In the genomic region with DNA sequence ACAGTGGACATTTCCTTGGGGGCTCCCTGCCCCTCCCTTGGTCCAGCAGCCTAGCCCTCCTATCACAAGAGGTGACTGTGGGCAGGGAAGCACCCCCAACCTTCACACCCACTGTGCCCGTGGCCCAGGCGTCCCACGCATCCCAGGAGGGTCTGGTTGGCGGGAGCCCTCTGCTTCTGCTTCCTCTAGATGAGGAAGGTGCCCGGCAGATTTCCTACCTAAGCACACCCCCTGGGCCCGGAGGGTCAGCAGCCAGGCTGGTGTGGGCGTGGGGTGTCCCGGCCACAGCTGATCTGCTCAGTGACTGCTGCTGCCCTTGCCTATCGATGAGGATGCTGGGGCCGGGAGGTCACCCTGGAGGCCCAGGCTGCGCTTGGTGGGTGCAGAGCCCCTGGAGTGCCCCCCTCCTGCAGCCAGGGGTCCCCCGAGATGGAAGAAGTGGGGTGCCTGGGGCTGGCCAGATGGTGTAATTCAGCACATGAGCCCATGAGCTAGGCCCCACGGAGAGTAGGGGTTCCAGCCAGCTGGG, we compare ENCODE assay signal across 13 cellular contexts. TPM values are rescaled to one million over a fixed set of nuclear protein-coding genes. Genes with fewer than 3 reads are reported as not detected.
DNase-seq lines count a peak whose midpoint lies in the region; FAIRE-seq and TF ChIP-seq lines count a peak whose summit lies in the region.
"Had no signal": no experiment of that assay in that cellular context is flagged by ENCODE, and none has a peak within 500 bp of the region (broad histone marks: within the 10 kb centered on the region; RNA-seq: fewer than 3 reads in every experiment).

No MANE protein-coding gene starts in this region.

- no peak for TF ChIP-seq RAD21 in H1 (IDR thresholded peaks at IDR 0.05 in 1 of 2, conservative IDR thresholded peaks at IDR 0.05 in 1 of 2; ENCODE audit: low read depth in 2 of 2, low read length in 2 of 2)

- H2BK15ac ChIP-seq in H1 (ENCODE audit: low read length), result no peak overlapping the region

- peaks cover 12% of the 10 kb centered on the region for H3K4me1 Mint-ChIP-seq in activated CD4-positive, alpha-beta T cell treated with anti-CD3 and anti-CD28 coated beads, Interleukin-2, amount 10 ng/mL, durations not matched to agents 7 days and 5 days
- H3K4me1 Mint-ChIP-seq in endodermal cell (peaks cover 7% of the 10 kb centered on the region), endothelial cell (ENCODE audit: unreplicated experiment) (peaks cover 15% of the 10 kb centered on the region)

- FAIRE-seq in H1 (lab: Jason Lieb, UNC), result no peak

- no peak overlapping the region for H3K27ac ChIP-seq in H1 (ENCODE audit: low read depth, low read length)
- peak overlapping the region; percentile 28 to 81 (median 75) for H3K27ac ChIP-seq in tibial nerve
- H3K27ac ChIP-seq in endodermal cell (ENCODE audit: low read depth, low read length), result no peak overlapping the region
- H3K27ac ChIP-seq: 22Rv1 had no signal

- no peaks in the 10 kb centered on the region for H3K23me2 ChIP-seq in H1 (ENCODE audit: low read depth, low read length)

- H3K4me1 ChIP-seq in H1 (replicated peaks in 1 of 4; ENCODE audit: control insufficient read depth in 3 of 4, insufficient read depth in 4 of 4, low read length in 3 of 4) (peaks cover 0 to 15% (median 11%) of the 10 kb centered on the region in 4 experiments; a peak in 5 of 7 replicates), mucosa of stomach (ENCODE audit: control insufficient read depth, insufficient read depth, low read length) (peaks cover 86% of the 10 kb centered on the region), tibial nerve (peaks cover 6 to 94% (median 90%) of the 10 kb centered on the region in 4 donors), endodermal cell (ENCODE audit: control insufficient read depth, insufficient read depth, low read length) (no peaks in the 10 kb centered on the region)

- H3K27me3 Mint-ChIP-seq in activated CD4-positive, alpha-beta T cell treated with anti-CD3 and anti-CD28 coated beads, Interleukin-2, amount 10 ng/mL, durations not matched to agents 7 days and 5 days, result no peaks in the 10 kb centered on the region
- H3K27me3 Mint-ChIP-seq in endodermal cell (ENCODE audit: insufficient read depth) (no peaks in the 10 kb centered on the region), endothelial cell (ENCODE audit: unreplicated experiment) (peaks cover 11% of the 10 kb centered on the region)

- H3K23ac ChIP-seq in H1 (ENCODE audit: insufficient read length), result no peak overlapping the region

- no peak overlapping the region for H3K56ac ChIP-seq in H1 (replicated peaks; ENCODE audit: insufficient read length, low read depth, low read length)

- H3K4ac ChIP-seq in H1 (replicated peaks; ENCODE audit: insufficient read length, low read depth, low read length), result no peak overlapping the region

- DNase-seq in activated CD4-positive, alpha-beta T cell treated with anti-CD3 and anti-CD28 coated beads, Interleukin-2, amount 10 ng/mL, durations not matched to agents 7 days and 5 days, result no peak
- DNase-seq in activated CD4-positive, alpha-beta T cell treated with anti-CD3 and anti-CD28 coated beads, Interleukin-2, amount 50 U/mL, for 48 hours, result no peak
- DNase-seq in H1 (ENCODE audit: low read depth in 1 of 2, low spot score in 2 of 2) (no peak), tibial nerve (ENCODE audit: low spot score in 2 of 2) (no peak), endodermal cell (no peak), endothelial cell (ENCODE audit: low spot score) (no peak)
- DNase-seq in stimulated activated CD4-positive, alpha-beta T cell treated with anti-CD3 and anti-CD28 coated beads, Interleukin-4, amount 100 ng/mL, for 24 hours, result no peak
- DNase-seq: activated CD8-positive, alpha-beta memory T cell treated with anti-CD3 and anti-CD28 coated beads for 24 hours; activated effector memory CD4-positive, alpha-beta T cell treated with Interleukin-2 at 50 U/mL for 16 hours; effector CD8-positive, alpha-beta T cell; NCI-H1092 treated with DMSO at 0.1 percent for 48 hours had no signal

- H3K79me2 ChIP-seq in H1 (ENCODE audit: control insufficient read depth in 1 of 2, insufficient read depth in 2 of 2, low read length in 2 of 2), result no peaks in the 10 kb centered on the region

- H3K4me3 Mint-ChIP-seq in activated CD4-positive, alpha-beta T cell treated with anti-CD3 and anti-CD28 coated beads, Interleukin-2, amount 10 ng/mL, durations not matched to agents 7 days and 5 days, result no peak overlapping the region
- H3K4me3 Mint-ChIP-seq in endodermal cell (no peak overlapping the region), endothelial cell (ENCODE audit: unreplicated experiment) (no peak overlapping the region)

- H3K14ac ChIP-seq in H1 (ENCODE audit: insufficient read length), result no peak overlapping the region

- H3K36me3 ChIP-seq in H1 (ENCODE audit: control insufficient read depth in 2 of 4, insufficient read depth in 4 of 4, low read length in 3 of 4) (no peaks in the 10 kb centered on the region), mucosa of stomach (ENCODE audit: control insufficient read depth, insufficient read depth, low read length) (no peaks in the 10 kb centered on the region), tibial nerve (peaks cover 0 to 3% (median 0%) of the 10 kb centered on the region in 3 donors), endodermal cell (ENCODE audit: control insufficient read depth, insufficient read depth, low read length) (no peaks in the 10 kb centered on the region)

- H3K9me3 ChIP-seq in H1 (ENCODE audit: insufficient read depth in 2 of 2, low read depth in 1 of 2, low read length in 1 of 2) (no peaks in the 10 kb centered on the region), mucosa of stomach (ENCODE audit: control insufficient read depth, low read length) (no peaks in the 10 kb centered on the region), tibial nerve (no peaks in the 10 kb centered on the region), endodermal cell (ENCODE audit: control insufficient read depth, low read length) (no peaks in the 10 kb centered on the region)

- peaks cover 0 to 3% of the 10 kb centered on the region in 2 experiments for H4K20me1 ChIP-seq in H1 (replicated peaks in 1 of 2; ENCODE audit: control insufficient read depth in 1 of 2, insufficient read depth in 2 of 2, low read length in 2 of 2)

- no peaks in the 10 kb centered on the region for H3K9me3 Mint-ChIP-seq in activated CD4-positive, alpha-beta T cell treated with anti-CD3 and anti-CD28 coated beads, Interleukin-2, amount 10 ng/mL, durations not matched to agents 7 days and 5 days
- H3K9me3 Mint-ChIP-seq in endodermal cell (no peaks in the 10 kb centered on the region), endothelial cell (ENCODE audit: unreplicated experiment) (no peaks in the 10 kb centered on the region)

- no peak overlapping the region for H2AFZ ChIP-seq in H1 (ENCODE audit: low read length)

- no peak overlapping the region for H4K8ac ChIP-seq in H1 (ENCODE audit: extremely low read depth, insufficient read depth, low read length)

- no peak overlapping the region for H3K9ac ChIP-seq in H1 (replicated peaks in 1 of 4; ENCODE audit: extremely low read depth in 1 of 4, low read depth in 3 of 4, low read length in 3 of 4)
- peak overlapping the region; percentile 54 for H3K9ac ChIP-seq in mucosa of stomach (ENCODE audit: low read length)
- no peak overlapping the region for H3K9ac ChIP-seq in endodermal cell (ENCODE audit: extremely low read depth, low read length, poor library complexity, severe bottlenecking)

- H2BK12ac ChIP-seq in H1 (ENCODE audit: low read depth, low read length), result no peak overlapping the region

- H4K5ac ChIP-seq in H1 (ENCODE audit: insufficient read length, low read depth, low read length), result no peak overlapping the region

- no peak overlapping the region for H2BK20ac ChIP-seq in H1 (ENCODE audit: low read length)

- H4K91ac ChIP-seq in H1 (replicated peaks; ENCODE audit: insufficient read length, low read length), result no peak overlapping the region

- H3K4me3 ChIP-seq in H1 (ENCODE audit: extremely low read depth in 1 of 4, insufficient read depth in 2 of 4, low read depth in 3 of 4, low read length in 4 of 4) (no peak overlapping the region), mucosa of stomach (ENCODE audit: low read length) (no peak overlapping the region), tibial nerve (no peak overlapping the region), endodermal cell (ENCODE audit: low read length) (no peak overlapping the region)

- H3K27me3 ChIP-seq in H1 (replicated peaks in 1 of 4; ENCODE audit: control insufficient read depth in 3 of 4, extremely low read depth in 1 of 4, insufficient read depth in 3 of 4, low read length in 3 of 4) (no peaks in the 10 kb centered on the region), mucosa of stomach (ENCODE audit: control insufficient read depth, insufficient read depth, low read length) (no peaks in the 10 kb centered on the region), tibial nerve (no peaks in the 10 kb centered on the region), endodermal cell (ENCODE audit: control insufficient read depth, insufficient read depth, low read length, poor library complexity, severe bottlenecking) (no peaks in the 10 kb centered on the region)

- H2BK5ac ChIP-seq in H1 (ENCODE audit: low read depth, low read length), result 0 out of 2 replicates have a peak overlapping the region, but pooled peaks have one; percentile 44

- CTCF ChIA-PET in activated CD4-positive, alpha-beta T cell treated with anti-CD3 and anti-CD28 coated beads, Interleukin-2, amount 10 ng/mL, durations not matched to agents 7 days and 5 days (lab: Charles Lee), result no interaction called here
- CTCF ChIA-PET in H1 (lab: Charles Lee; ENCODE audit: partially characterized antibody), result interaction anchor here (0.7 kb wide), 1 partner anchor 8 kb away, joined by 3 read pairs; no protein-coding TSS in a partner anchor

- TF ChIP-seq CTCF in H1 (IDR thresholded peaks at IDR 0.05; ENCODE audit: control extremely low read depth in 1 of 3, insufficient read depth in 1 of 3, low read depth in 1 of 3, low read length in 3 of 3), result no peak
- no peak for TF ChIP-seq CTCF in tibial nerve (IDR thresholded peaks at IDR 0.05)
- TF ChIP-seq CTCF in endodermal cell (conservative IDR thresholded peaks at IDR 0.05), result no peak
- TF ChIP-seq CTCF in endothelial cell (IDR thresholded peaks at IDR 0.05; ENCODE audit: unreplicated experiment), result no peak

- no peaks in the 10 kb centered on the region for H3K36me3 Mint-ChIP-seq in activated CD4-positive, alpha-beta T cell treated with anti-CD3 and anti-CD28 coated beads, Interleukin-2, amount 10 ng/mL, durations not matched to agents 7 days and 5 days (ENCODE audit: low read depth)
- no peaks in the 10 kb centered on the region for H3K36me3 Mint-ChIP-seq in endodermal cell (ENCODE audit: low read depth)
- H3K36me3 Mint-ChIP-seq in endothelial cell (ENCODE audit: low read depth, unreplicated experiment), result peaks cover 3% of the 10 kb centered on the region

- H3K4me2 ChIP-seq in H1 (ENCODE audit: insufficient read depth in 1 of 2, low read depth in 2 of 2, low read length in 2 of 2), result no peak overlapping the region

- WGBS in H1 (ENCODE audit: extremely low coverage in 1 of 2, insufficient coverage in 1 of 2, insufficient read length in 1 of 2, insufficient replicate concordance in 2 of 2, low coverage in 1 of 2, low lambda C conversion rate in 2 of 2, missing lambda C conversion rate in 1 of 2), 2 experiments, result 94% methylated on average over 12 of the region's 13 CpGs; no CpG with 5 or more reads in 1 of the 2 experiments
- 72 to 78% methylated on average over 8 to 12 of the region's 13 CpGs for WGBS in tibial nerve, 2 donors
- WGBS in endodermal cell (ENCODE audit: insufficient coverage in 1 of 2, insufficient read length in 1 of 2), 2 experiments, result 90 to 98% methylated on average over 9 to 13 of the region's 13 CpGs

- H3K18ac ChIP-seq in H1 (ENCODE audit: extremely low read depth, low read length), result no peak overlapping the region

- TF ChIP-seq POLR2A in H1 (IDR thresholded peaks at IDR 0.05; ENCODE audit: control extremely low read depth in 1 of 2, low read depth in 2 of 2, low read length in 2 of 2), result no peak
- no peak for TF ChIP-seq POLR2A in tibial nerve (IDR thresholded peaks at IDR 0.05)

- POLR2A ChIA-PET in activated CD4-positive, alpha-beta T cell treated with anti-CD3 and anti-CD28 coated beads, Interleukin-2, amount 10 ng/mL, durations not matched to agents 7 days and 5 days (lab: Charles Lee), result no interaction called here
- POLR2A ChIA-PET in H1 (lab: Charles Lee; ENCODE audit: partially characterized antibody), result interaction anchor here (1.3 to 2.8 kb wide), 5 partner anchors 8 to 43 kb away, joined by 3 to 19 read pairs (median 6); no protein-coding TSS in a partner anchor

- no peaks in the 10 kb centered on the region for H3K79me1 ChIP-seq in H1 (ENCODE audit: low read depth, low read length)

- H3K27ac Mint-ChIP-seq in activated CD4-positive, alpha-beta T cell treated with anti-CD3 and anti-CD28 coated beads, Interleukin-2, amount 10 ng/mL, durations not matched to agents 7 days and 5 days, result peak overlapping the region; percentile 64
- H3K27ac Mint-ChIP-seq in endodermal cell (no peak overlapping the region), endothelial cell (ENCODE audit: unreplicated experiment) (no peak overlapping the region)

- no peak overlapping the region for H2BK120ac ChIP-seq in H1 (replicated peaks; ENCODE audit: low read depth, low read length)

- H2AK5ac ChIP-seq in H1 (ENCODE audit: low read depth, low read length), result no peak overlapping the region

- TF ChIP-seq EP300 in H1 (IDR thresholded peaks at IDR 0.05; ENCODE audit: borderline replicate concordance in 1 of 2, low read depth in 2 of 2, low read length in 2 of 2) (no peak), tibial nerve (IDR thresholded peaks at IDR 0.05) (no peak)

RNA-seq across cellular contexts. Expression of a gene that starts 12.2 kb away (rescaled TPM):
- 10 to 100 TPM; 69.3 to 78.2 TPM for total RNA-seq in activated CD4-positive, alpha-beta T cell treated with anti-CD3 and anti-CD28 coated beads, Interleukin-2, amount 10 ng/mL, durations not matched to agents 7 days and 5 days
- 31.4 and 32.4 TPM in 2 replicates for total RNA-seq in H1 (2021; fragmentation: NEBNext Ultra II Directional; extraction: Animal tissue kit (Norgen Biotek cat#: 25700))
- polyA plus RNA-seq in H1 (2011; rRNA removed), result 27.4 and 45.8 TPM in 2 replicates
- polyA plus RNA-seq in H1 (2011; cell fraction: cytosol; rRNA removed), result 29.6 TPM
- polyA plus RNA-seq in H1 (2011; cell fraction: nucleus; rRNA removed), result 119 TPM
- polyA plus RNA-seq in H1 (2012, experiment 1 of 2), result 18.2 to 28.4 TPM (median 24.8 TPM) in 4 replicates
- polyA plus RNA-seq in H1 (2012, experiment 2 of 2), result 13.6 TPM
- 19.6 TPM for polyA plus RNA-seq in H1 (2013, experiment 1 of 2)
- 18.1 TPM for polyA plus RNA-seq in H1 (2013, experiment 2 of 2)
- polyA minus RNA-seq in H1 (2011; rRNA and poly(A)+ RNA removed), result 52.4 and 64.8 TPM in 2 replicates
- 25.8 TPM for polyA minus RNA-seq in H1 (2011; cell fraction: cytosol; rRNA and poly(A)+ RNA removed)
- 51.1 TPM for polyA minus RNA-seq in H1 (2011; cell fraction: nucleus; rRNA and poly(A)+ RNA removed)
- total RNA-seq in tibial nerve (100 to 1,000 TPM in 1 of 4 donors, 10 to 100 TPM in 3; 70.5 to 161 (median 77.8) TPM), endodermal cell (10 to 100 TPM; 40.5 to 43.8 TPM), endothelial cell (ENCODE audit: unreplicated experiment) (150 TPM)
- polyA plus RNA-seq in endodermal cell (2013, experiment 1 of 2), result 28.2 TPM
- polyA plus RNA-seq in endodermal cell (2013, experiment 2 of 2), result 21.3 TPM

RNA-seq across cellular contexts. Expression of a gene that starts 38.6 kb away (rescaled TPM):
- total RNA-seq in activated CD4-positive, alpha-beta T cell treated with anti-CD3 and anti-CD28 coated beads, Interleukin-2, amount 10 ng/mL, durations not matched to agents 7 days and 5 days, result 100 to 1,000 TPM; 264 to 266 TPM
- 132 and 143 TPM in 2 replicates for total RNA-seq in H1 (2021; fragmentation: NEBNext Ultra II Directional; extraction: Animal tissue kit (Norgen Biotek cat#: 25700))
- 113 and 219 TPM in 2 replicates for polyA plus RNA-seq in H1 (2011; rRNA removed)
- polyA plus RNA-seq in H1 (2011; cell fraction: cytosol; rRNA removed), result 94.0 TPM
- 253 TPM for polyA plus RNA-seq in H1 (2011; cell fraction: nucleus; rRNA removed)
- 98.4 to 131 TPM (median 126 TPM) in 4 replicates for polyA plus RNA-seq in H1 (2012, experiment 1 of 2)
- polyA plus RNA-seq in H1 (2012, experiment 2 of 2), result 79.3 TPM
- 150 TPM for polyA plus RNA-seq in H1 (2013, experiment 1 of 2)
- 143 TPM for polyA plus RNA-seq in H1 (2013, experiment 2 of 2)
- polyA minus RNA-seq in H1 (2011; rRNA and poly(A)+ RNA removed), result 76.5 and 77.9 TPM in 2 replicates
- polyA minus RNA-seq in H1 (2011; cell fraction: cytosol; rRNA and poly(A)+ RNA removed), result 51.5 TPM
- polyA minus RNA-seq in H1 (2011; cell fraction: nucleus; rRNA and poly(A)+ RNA removed), result 72.5 TPM
- total RNA-seq in tibial nerve, result 100 to 1,000 TPM; 270 to 449 (median 327) TPM
- 100 to 1,000 TPM; 231 to 257 TPM for total RNA-seq in endodermal cell
- 244 TPM for polyA plus RNA-seq in endodermal cell (2013, experiment 1 of 2)
- 230 TPM for polyA plus RNA-seq in endodermal cell (2013, experiment 2 of 2)
- 337 TPM for total RNA-seq in endothelial cell (ENCODE audit: unreplicated experiment)

RNA-seq across cellular contexts. Expression of a gene that starts 48.9 kb away (rescaled TPM):
- 10 to 100 TPM; 35.0 to 43.6 TPM for total RNA-seq in activated CD4-positive, alpha-beta T cell treated with anti-CD3 and anti-CD28 coated beads, Interleukin-2, amount 10 ng/mL, durations not matched to agents 7 days and 5 days
- total RNA-seq in H1 (2021; fragmentation: NEBNext Ultra II Directional; extraction: Animal tissue kit (Norgen Biotek cat#: 25700)), result 36.2 and 37.7 TPM in 2 replicates
- polyA plus RNA-seq in H1 (2011; rRNA removed), result 23.7 and 35.7 TPM in 2 replicates
- 41.8 TPM for polyA plus RNA-seq in H1 (2011; cell fraction: cytosol; rRNA removed)
- polyA plus RNA-seq in H1 (2011; cell fraction: nucleus; rRNA removed), result 54.1 TPM
- polyA plus RNA-seq in H1 (2012, experiment 1 of 2), result 26.4 to 39.9 TPM (median 39.1 TPM) in 4 replicates
- 29.2 TPM for polyA plus RNA-seq in H1 (2012, experiment 2 of 2)
- polyA plus RNA-seq in H1 (2013, experiment 1 of 2), result 21.6 TPM
- polyA plus RNA-seq in H1 (2013, experiment 2 of 2), result 23.2 TPM
- 7.9 and 15.5 TPM in 2 replicates for polyA minus RNA-seq in H1 (2011; rRNA and poly(A)+ RNA removed)
- 13.5 TPM for polyA minus RNA-seq in H1 (2011; cell fraction: cytosol; rRNA and poly(A)+ RNA removed)
- polyA minus RNA-seq in H1 (2011; cell fraction: nucleus; rRNA and poly(A)+ RNA removed), result 19.3 TPM
- total RNA-seq in tibial nerve (100 to 1,000 TPM in 1 of 4 donors, 10 to 100 TPM in 3; 78.3 to 110 (median 89.3) TPM), endodermal cell (10 to 100 TPM; 33.1 to 36.5 TPM), endothelial cell (ENCODE audit: unreplicated experiment) (29.3 TPM)
- polyA plus RNA-seq in endodermal cell (2013, experiment 1 of 2), result 23.3 TPM
- polyA plus RNA-seq in endodermal cell (2013, experiment 2 of 2), result 22.1 TPM

Comparison
In these comparisons a context has a peak if more than half of its experiments do, and no peak if none do; other contexts are left out.
1. H3K27ac ChIP-seq: peak in tibial nerve (4 of 4); none in H1 (single experiment) and endodermal cell (single experiment).